ENCODE assay signal across 1 cellular context in genomic region chr11:10809373-10810199, GRCh38.
A peak's percentile ranks its signal among the peaks of the same experiment; 100 is the strongest.
TF ChIP-seq lines count a peak whose summit lies in the region.

No MANE protein-coding gene starts in this region.

TF ChIP-seq in HepG2, 621 proteins besides CTCF, POLR2A, EP300 and RAD21 (continues in another document):
- no peak for TF ChIP-seq MIER2 (CRISPR knock-in tag; IDR thresholded peaks at IDR 0.05)
- TF ChIP-seq ZZZ3 (CRISPR knock-in tag; IDR thresholded peaks at IDR 0.05; ENCODE audit: borderline replicate concordance): no peak
- TF ChIP-seq ZNF546 (CRISPR knock-in tag; conservative IDR thresholded peaks at IDR 0.05): no peak
- TF ChIP-seq NFIC (IDR thresholded peaks at IDR 0.05; ENCODE audit: low read length): no peak
- no peak for TF ChIP-seq ZEB1 (IDR thresholded peaks at IDR 0.05; ENCODE audit: insufficient replicate concordance, low read depth)
- TF ChIP-seq ZNF614 (CRISPR knock-in tag; IDR thresholded peaks at IDR 0.05; ENCODE audit: borderline replicate concordance): no peak
- no peak for TF ChIP-seq ZBTB21 (CRISPR knock-in tag; IDR thresholded peaks at IDR 0.05)
- no peak for TF ChIP-seq XRCC5 (optimal IDR thresholded peaks at IDR 0.05; ENCODE audit: low read length)
- TF ChIP-seq MTF2 (CRISPR knock-in tag; IDR thresholded peaks at IDR 0.05; ENCODE audit: borderline replicate concordance): 0 out of 2 replicates have a peak, but pooled peaks have one; percentile 20
- TF ChIP-seq ARID4A (CRISPR knock-in tag; IDR thresholded peaks at IDR 0.05; ENCODE audit: borderline replicate concordance): peak; percentile 3; the same call in 1 of the 2 replicates
- TF ChIP-seq HNRNPH1 (optimal IDR thresholded peaks at IDR 0.05; ENCODE audit: low read depth, low read length): no peak
- TF ChIP-seq NR3C1 (CRISPR knock-in tag; IDR thresholded peaks at IDR 0.05): no peak
- TF ChIP-seq SRSF4 (IDR thresholded peaks at IDR 0.05; ENCODE audit: low read depth, low read length, poor library complexity, severe bottlenecking): no peak
- TF ChIP-seq BRF2 (CRISPR knock-in tag; IDR thresholded peaks at IDR 0.05): no peak
- no peak for TF ChIP-seq ZNF709 (CRISPR knock-in tag; IDR thresholded peaks at IDR 0.05)
- no peak for TF ChIP-seq ZNF7 (CRISPR knock-in tag; IDR thresholded peaks at IDR 0.05)
- no peak for TF ChIP-seq ZNF577 (CRISPR knock-in tag; IDR thresholded peaks at IDR 0.05; ENCODE audit: borderline replicate concordance, low read depth)
- no peak for TF ChIP-seq SRSF1 (optimal IDR thresholded peaks at IDR 0.05; ENCODE audit: low read depth, low read length)
- TF ChIP-seq ARHGAP35 (CRISPR knock-in tag; IDR thresholded peaks at IDR 0.05; ENCODE audit: borderline replicate concordance): no peak; the same call in 1 of the 2 replicates
- TF ChIP-seq SMYD3 (CRISPR knock-in tag; IDR thresholded peaks at IDR 0.05): no peak
- TF ChIP-seq TEAD2 (CRISPR knock-in tag; IDR thresholded peaks at IDR 0.05): no peak
- no peak for TF ChIP-seq ZNF263 (CRISPR knock-in tag; IDR thresholded peaks at IDR 0.05)
- 0 out of 2 replicates have a peak, but pooled peaks have one; percentile 51 for TF ChIP-seq ZNF296 (CRISPR knock-in tag; conservative IDR thresholded peaks at IDR 0.05)
- TF ChIP-seq HNRNPL (IDR thresholded peaks at IDR 0.05; ENCODE audit: low read depth, low read length): no peak
- peak; percentile 7; the same call in 1 of the 2 replicates for TF ChIP-seq NFKB2 (CRISPR knock-in tag; IDR thresholded peaks at IDR 0.05; ENCODE audit: borderline replicate concordance)
- TF ChIP-seq ZFP82 (CRISPR knock-in tag; IDR thresholded peaks at IDR 0.05; ENCODE audit: borderline replicate concordance): peak; percentile 34; the same call in 1 of the 2 replicates
- no peak for TF ChIP-seq ZNF704 (CRISPR knock-in tag; IDR thresholded peaks at IDR 0.05; ENCODE audit: borderline replicate concordance)
- no peak for TF ChIP-seq TMF1 (CRISPR knock-in tag; IDR thresholded peaks at IDR 0.05; ENCODE audit: low read depth)
- peak; percentile 83; the same call in 1 of the 2 replicates for TF ChIP-seq ZFX (CRISPR knock-in tag; IDR thresholded peaks at IDR 0.05; ENCODE audit: low read depth)
- TF ChIP-seq BCL6 (CRISPR knock-in tag; IDR thresholded peaks at IDR 0.05): 0 out of 2 replicates have a peak, but pooled peaks have one; percentile 1
- TF ChIP-seq ARID2 (CRISPR knock-in tag; IDR thresholded peaks at IDR 0.05; ENCODE audit: borderline replicate concordance): no peak
- no peak for TF ChIP-seq REXO4 (CRISPR knock-in tag; IDR thresholded peaks at IDR 0.05; ENCODE audit: borderline replicate concordance)
- peak; percentile 13; the same call in 1 of the 2 replicates for TF ChIP-seq E2F1 (CRISPR knock-in tag; IDR thresholded peaks at IDR 0.05)
- TF ChIP-seq GATA4 (IDR thresholded peaks at IDR 0.05; ENCODE audit: borderline replicate concordance, low read depth): no peak
- no peak for TF ChIP-seq ARNTL (CRISPR knock-in tag; IDR thresholded peaks at IDR 0.05)
- TF ChIP-seq ZNF781 (CRISPR knock-in tag; IDR thresholded peaks at IDR 0.05; ENCODE audit: borderline replicate concordance, not compliant biosample characterization): peak; percentile 40
- peak; percentile 6 for TF ChIP-seq PHF5A (CRISPR knock-in tag; IDR thresholded peaks at IDR 0.05; ENCODE audit: low read depth, unreplicated experiment)
- no peak for TF ChIP-seq HNRNPK (IDR thresholded peaks at IDR 0.05; ENCODE audit: low read depth, low read length, poor library complexity, severe bottlenecking)
- TF ChIP-seq ZNF558 (CRISPR knock-in tag; IDR thresholded peaks at IDR 0.05; ENCODE audit: borderline replicate concordance): peak; percentile 73; the same call in 1 of the 2 replicates
- no peak for TF ChIP-seq ZNF674 (CRISPR knock-in tag; IDR thresholded peaks at IDR 0.05; ENCODE audit: low read depth)
- TF ChIP-seq DRAP1 (CRISPR knock-in tag; IDR thresholded peaks at IDR 0.05): no peak
- no peak for TF ChIP-seq RARG (CRISPR knock-in tag; IDR thresholded peaks at IDR 0.05; ENCODE audit: low read depth)
- TF ChIP-seq TRIM24 (CRISPR knock-in tag; IDR thresholded peaks at IDR 0.05): no peak
- no peak for TF ChIP-seq CAMTA2 (CRISPR knock-in tag; IDR thresholded peaks at IDR 0.05; ENCODE audit: borderline replicate concordance)
- TF ChIP-seq ZNF563 (CRISPR knock-in tag; IDR thresholded peaks at IDR 0.05): no peak
- no peak for TF ChIP-seq GPN1 (CRISPR knock-in tag; IDR thresholded peaks at IDR 0.05; ENCODE audit: borderline replicate concordance)
- TF ChIP-seq FUBP1 (CRISPR knock-in tag; IDR thresholded peaks at IDR 0.05; ENCODE audit: borderline replicate concordance): no peak
- TF ChIP-seq GFI1 (CRISPR knock-in tag; IDR thresholded peaks at IDR 0.05; ENCODE audit: borderline replicate concordance): no peak
- TF ChIP-seq ZNF724P (CRISPR knock-in tag; IDR thresholded peaks at IDR 0.05; ENCODE audit: borderline replicate concordance): 0 out of 2 replicates have a peak, but pooled peaks have one; percentile 28
- TF ChIP-seq ZNF737 (CRISPR knock-in tag; IDR thresholded peaks at IDR 0.05; ENCODE audit: borderline replicate concordance): 0 out of 2 replicates have a peak, but pooled peaks have one; percentile 21
- TF ChIP-seq ZNF691 (CRISPR knock-in tag; IDR thresholded peaks at IDR 0.05; ENCODE audit: borderline replicate concordance, low read depth): no peak
- no peak for TF ChIP-seq BRCA1 (CRISPR knock-in tag; IDR thresholded peaks at IDR 0.05)
- no peak for TF ChIP-seq ZNF44 (CRISPR knock-in tag; IDR thresholded peaks at IDR 0.05)
- TF ChIP-seq MAX (IDR thresholded peaks at IDR 0.05): no peak
- no peak for TF ChIP-seq MIXL1 (CRISPR knock-in tag; IDR thresholded peaks at IDR 0.05)
- TF ChIP-seq FOSL2 (CRISPR knock-in tag; IDR thresholded peaks at IDR 0.05): no peak; the same call in 1 of the 2 replicates
- 0 out of 2 replicates have a peak, but pooled peaks have one; percentile 20 for TF ChIP-seq BHLHE40 (IDR thresholded peaks at IDR 0.05; ENCODE audit: low read length)
- peak; percentile 74 for TF ChIP-seq ZNF878 (CRISPR knock-in tag; IDR thresholded peaks at IDR 0.05)
- TF ChIP-seq GTF2F1 (IDR thresholded peaks at IDR 0.05; ENCODE audit: low read length): no peak
- TF ChIP-seq ZNF530 (CRISPR knock-in tag; IDR thresholded peaks at IDR 0.05; ENCODE audit: low read depth): no peak
- TF ChIP-seq IKZF1 (IDR thresholded peaks at IDR 0.05): no peak
- TF ChIP-seq HMGXB4 (CRISPR knock-in tag; IDR thresholded peaks at IDR 0.05; ENCODE audit: borderline replicate concordance in 1 of 2, low read depth in 1 of 2): peak in 1 of 2 experiments; percentile 61; a peak in 3 of 4 replicates
- no peak for TF ChIP-seq ZNF775 (CRISPR knock-in tag; IDR thresholded peaks at IDR 0.05; ENCODE audit: borderline replicate concordance)
